Comparison of ENCODE assay signal across 18 cellular contexts in the genomic region with DNA sequence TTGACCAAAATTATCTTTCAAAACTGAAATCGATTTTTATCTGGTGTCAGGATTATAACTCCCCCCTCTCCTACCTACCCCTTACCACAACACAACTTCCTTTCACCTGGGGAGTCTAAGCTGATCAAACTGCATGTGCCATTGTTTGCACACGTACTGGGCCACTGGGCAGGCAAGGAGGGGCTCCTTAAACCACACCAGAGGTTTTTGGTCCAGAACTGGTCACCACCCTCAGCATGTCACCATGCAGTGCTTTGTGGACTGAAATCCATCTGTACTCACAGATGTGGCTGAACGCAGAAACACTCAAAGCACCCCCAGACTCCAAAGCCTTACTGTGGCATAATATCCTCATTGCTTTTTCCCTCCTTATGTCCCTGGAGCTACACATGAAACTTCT. TPM values are rescaled to one million over a fixed set of nuclear protein-coding genes. Genes with fewer than 3 reads are reported as not detected.
A peak's percentile ranks its signal among the peaks of the same experiment; 100 is the strongest.
DNase-seq lines count a peak whose midpoint lies in the region; ATAC-seq and TF ChIP-seq lines count a peak whose summit lies in the region.
"Had no signal": no experiment of that assay in that cellular context is flagged by ENCODE, and none has a peak within 500 bp of the region (broad histone marks: within the 10 kb centered on the region; RNA-seq: fewer than 3 reads in every experiment).

No MANE protein-coding gene starts in this region.

- H3K4me3 ChIP-seq in Karpas-422 (ENCODE audit: low read length) (0 out of 2 replicates have a peak overlapping the region, but pooled peaks have one; percentile 12), testis (no peak overlapping the region), PC-9 (no peak overlapping the region)
- H3K4me3 ChIP-seq: GM23338, thoracic aorta had no signal

- TF ChIP-seq CTCF in testis (IDR thresholded peaks at IDR 0.05) (no peak), PC-9 (conservative IDR thresholded peaks at IDR 0.05) (no peak)

- H3K36me3 ChIP-seq in Karpas-422 (ENCODE audit: insufficient read depth, low read length) (no peaks in the 10 kb centered on the region), testis (ENCODE audit: low read depth, missing control alignments) (no peaks in the 10 kb centered on the region), PC-9 (ENCODE audit: low read depth) (no peaks in the 10 kb centered on the region)
- H3K36me3 ChIP-seq: thoracic aorta had no signal

- no peak for ATAC-seq in activated naive CD4-positive, alpha-beta T cell treated with anti-CD3 and anti-CD28 coated beads, Interleukin-2, amount 50 U/mL, for 72 hours
- ATAC-seq in stimulated activated effector memory CD8-positive, alpha-beta T cell treated with anti-CD3 and anti-CD28 coated beads, Interleukin-12 subunit alpha, Interleukin-12 subunit beta, amount 100 ng/mL, for 72 hours, result no peak
- ATAC-seq: GM23338 had no signal

- no peaks in the 10 kb centered on the region for H3K27me3 Mint-ChIP-seq in activated naive CD4-positive, alpha-beta T cell treated with anti-CD3 and anti-CD28 coated beads for 36 hours (ENCODE audit: low read depth)
- H3K27me3 Mint-ChIP-seq: IgD-negative memory B cell had no signal

- H2AFZ ChIP-seq in Karpas-422 (ENCODE audit: low read length) (peak overlapping the region; percentile 34), PC-9 (no peak overlapping the region)
- H2AFZ ChIP-seq: GM23338 had no signal

- H3K27me3 ChIP-seq in Karpas-422 (ENCODE audit: low read length), result no peaks in the 10 kb centered on the region
- no peaks in the 10 kb centered on the region for H3K27me3 ChIP-seq in testis
- no peaks in the 10 kb centered on the region for H3K27me3 ChIP-seq in PC-9 (ENCODE audit: insufficient read depth, low read depth)

- no peak for TF ChIP-seq POLR2A in testis (IDR thresholded peaks at IDR 0.05)

- no TSS peak for BruUV-seq in PC-9 (replicated peaks; lab: Mats Ljungman, UMichigan)

- H4K20me1 ChIP-seq in Karpas-422 (ENCODE audit: insufficient read depth, low read depth, low read length) (no peaks in the 10 kb centered on the region), PC-9 (ENCODE audit: insufficient read depth) (no peaks in the 10 kb centered on the region)

- WGBS in testis, 2 donors, result 75 to 80% methylated on average over 3 of the region's 3 CpGs

- POLR2A ChIA-PET in PC-9 (lab: Charles Lee; ENCODE audit: unreplicated experiment), result interaction anchor here (0.7 kb wide), 1 partner anchor 17 kb away, joined by 3 read pairs; no protein-coding TSS in a partner anchor

- peak overlapping the region; percentile 62 for H3K27ac ChIP-seq in Karpas-422 (ENCODE audit: low read length)
- H3K27ac ChIP-seq in testis, result no peak overlapping the region
- no peak overlapping the region for H3K27ac ChIP-seq in PC-9
- H3K27ac ChIP-seq: thoracic aorta had no signal

- no peak overlapping the region for H3K4me3 Mint-ChIP-seq in activated naive CD4-positive, alpha-beta T cell treated with anti-CD3 and anti-CD28 coated beads for 36 hours
- peak overlapping the region; percentile 56 for H3K4me3 Mint-ChIP-seq in stimulated activated effector memory CD8-positive, alpha-beta T cell treated with anti-CD3 and anti-CD28 coated beads, Interleukin-12 subunit alpha, Interleukin-12 subunit beta, amount 100 ng/mL, for 72 hours
- H3K4me3 Mint-ChIP-seq: GM23338 had no signal

- no peaks in the 10 kb centered on the region for H3K9me3 Mint-ChIP-seq in activated naive CD4-positive, alpha-beta T cell treated with anti-CD3 and anti-CD28 coated beads for 36 hours
- no peaks in the 10 kb centered on the region for H3K9me3 Mint-ChIP-seq in activated naive CD4-positive, alpha-beta T cell treated with anti-CD3 and anti-CD28 coated beads, Interleukin-2, amount 50 U/mL, for 72 hours
- H3K9me3 Mint-ChIP-seq in stimulated activated effector memory CD8-positive, alpha-beta T cell treated with anti-CD3 and anti-CD28 coated beads, Interleukin-12 subunit alpha, Interleukin-12 subunit beta, amount 100 ng/mL, for 72 hours, result no peaks in the 10 kb centered on the region
- H3K9me3 Mint-ChIP-seq: GM23338, IgD-negative memory B cell had no signal

- intact Hi-C loops in activated naive CD4-positive, alpha-beta T cell treated with anti-CD3 and anti-CD28 coated beads for 36 hours (cut with micrococcal nuclease), result no loop called here
- intact Hi-C loops in testis (cut with DNase I; ENCODE audit: low total_unique reads), result no loop called here
- intact Hi-C loops in PC-9 (cut with micrococcal nuclease; ENCODE audit: unreplicated experiment), result no loop called here

- H3K4me2 ChIP-seq in Karpas-422 (ENCODE audit: low read depth, low read length, poor library complexity, severe bottlenecking) (peak overlapping the region; percentile 40), PC-9 (no peak overlapping the region)
- H3K4me2 ChIP-seq: GM23338 had no signal

- no peak for DNase-seq in activated naive CD4-positive, alpha-beta T cell treated with anti-CD3 and anti-CD28 coated beads for 36 hours
- no peak for DNase-seq in activated naive CD4-positive, alpha-beta T cell treated with Interleukin-2 at 50 U/mL for 16 hours
- no peak for DNase-seq in Karpas-422
- DNase-seq in activated naive CD4-positive, alpha-beta T cell treated with anti-CD3 and anti-CD28 coated beads, Interleukin-2, amount 50 U/mL, for 72 hours (ENCODE audit: low spot score in 2 of 2), result no peak
- no peak for DNase-seq in stimulated activated effector memory CD8-positive, alpha-beta T cell treated with anti-CD3 and anti-CD28 coated beads, Interleukin-12 subunit alpha, Interleukin-12 subunit beta, amount 100 ng/mL, for 72 hours (ENCODE audit: low spot score in 2 of 2)
- DNase-seq in testis, result no peak
- no peak for DNase-seq in PC-9
- DNase-seq in GF-D8 (lab: John Stamatoyannopoulos, UW), result no peak
- DNase-seq: cerebellar nuclear complex; COR-L47; EL; midbrain; NCI-H1930; NK-92 treated with Interleukin-12 subunit alpha and Interleukin-12 subunit beta, amount 100 ng/mL, for 24 hours; stimulated activated CD8-positive, alpha-beta memory T cell treated with anti-CD3 and anti-CD28 coated beads, Interleukin-4, amount 100 ng/mL, for 48 hours had no signal

- no peaks in the 10 kb centered on the region for H3F3A ChIP-seq in PC-9 (ENCODE audit: insufficient read depth, low read depth)

- H3K27ac Mint-ChIP-seq in activated naive CD4-positive, alpha-beta T cell treated with anti-CD3 and anti-CD28 coated beads for 36 hours, result peak overlapping the region; percentile 87
- peak overlapping the region; percentile 63 to 92 for H3K27ac Mint-ChIP-seq in activated naive CD4-positive, alpha-beta T cell treated with anti-CD3 and anti-CD28 coated beads, Interleukin-2, amount 50 U/mL, for 72 hours
- no peak overlapping the region for H3K27ac Mint-ChIP-seq in stimulated activated effector memory CD8-positive, alpha-beta T cell treated with anti-CD3 and anti-CD28 coated beads, Interleukin-12 subunit alpha, Interleukin-12 subunit beta, amount 100 ng/mL, for 72 hours
- H3K27ac Mint-ChIP-seq: GM23338 had no signal

- H3K4me1 Mint-ChIP-seq in activated naive CD4-positive, alpha-beta T cell treated with anti-CD3 and anti-CD28 coated beads for 36 hours (ENCODE audit: low read depth), result peaks cover 82% of the 10 kb centered on the region
- H3K4me1 Mint-ChIP-seq in stimulated activated effector memory CD8-positive, alpha-beta T cell treated with anti-CD3 and anti-CD28 coated beads, Interleukin-12 subunit alpha, Interleukin-12 subunit beta, amount 100 ng/mL, for 72 hours, result peaks cover 80% of the 10 kb centered on the region

- no peaks in the 10 kb centered on the region for H3K79me2 ChIP-seq in Karpas-422 (ENCODE audit: low read length)
- no peaks in the 10 kb centered on the region for H3K79me2 ChIP-seq in PC-9 (ENCODE audit: low read depth)

- no peaks in the 10 kb centered on the region for H3K9me2 ChIP-seq in Karpas-422 (replicated peaks; ENCODE audit: insufficient read depth, low read length)
- no peaks in the 10 kb centered on the region for H3K9me2 ChIP-seq in PC-9 (ENCODE audit: insufficient read depth)

- no peaks in the 10 kb centered on the region for H3K36me3 Mint-ChIP-seq in activated naive CD4-positive, alpha-beta T cell treated with anti-CD3 and anti-CD28 coated beads for 36 hours (ENCODE audit: low read depth)
- H3K36me3 Mint-ChIP-seq in activated naive CD4-positive, alpha-beta T cell treated with anti-CD3 and anti-CD28 coated beads, Interleukin-2, amount 50 U/mL, for 72 hours, result peaks cover 0 to 5% of the 10 kb centered on the region in 2 donors
- peaks cover 10% of the 10 kb centered on the region for H3K36me3 Mint-ChIP-seq in stimulated activated effector memory CD8-positive, alpha-beta T cell treated with anti-CD3 and anti-CD28 coated beads, Interleukin-12 subunit alpha, Interleukin-12 subunit beta, amount 100 ng/mL, for 72 hours
- H3K36me3 Mint-ChIP-seq: IgD-negative memory B cell had no signal

- H3K4me1 ChIP-seq in Karpas-422 (ENCODE audit: low read length) (peaks cover 59% of the 10 kb centered on the region), testis (no peaks in the 10 kb centered on the region), PC-9 (replicated peaks; ENCODE audit: insufficient read depth) (0 out of 2 replicates have a peak, but pooled peaks cover 6% of the 10 kb centered on the region)

- peak overlapping the region; percentile 8; the same call in 1 of the 2 replicates for H3K9ac ChIP-seq in Karpas-422 (ENCODE audit: low read length)

- CTCF ChIA-PET in activated naive CD4-positive, alpha-beta T cell treated with anti-CD3 and anti-CD28 coated beads for 36 hours (lab: Charles Lee), result interaction anchor here (0.6 to 4.7 kb wide), 11 partner anchors 11 to 257 kb away, joined by 3 to 31 read pairs (median 6); partner anchors contain the start of gene ARHGAP25
- CTCF ChIA-PET in PC-9 (lab: Charles Lee), result interaction anchor here (1.0 to 1.1 kb wide), 2 partner anchors 30 to 205 kb away, joined by 4 read pairs; no protein-coding TSS in a partner anchor

- H3K9me3 ChIP-seq in Karpas-422 (ENCODE audit: low read length) (no peaks in the 10 kb centered on the region), testis (no peaks in the 10 kb centered on the region), PC-9 (ENCODE audit: insufficient read depth, low read depth) (no peaks in the 10 kb centered on the region)
- H3K9me3 ChIP-seq: thoracic aorta had no signal

RNA-seq across cellular contexts. Expression of gene ARHGAP25, which starts 13.9 kb away (rescaled TPM):
- 10 to 100 TPM; 43.0 to 46.7 TPM for total RNA-seq in activated naive CD4-positive, alpha-beta T cell treated with anti-CD3 and anti-CD28 coated beads for 36 hours
- total RNA-seq in Karpas-422 (2014; rRNA removed; shearing (Covaris generic); ENCODE audit: low replicate concordance), result 172 and 213 TPM in 2 replicates
- 10 to 100 TPM; 37.7 to 43.0 TPM for total RNA-seq in activated naive CD4-positive, alpha-beta T cell treated with anti-CD3 and anti-CD28 coated beads, Interleukin-2, amount 50 U/mL, for 72 hours
- total RNA-seq in testis (1 to 10 TPM; 6.2 to 6.7 TPM), PC-9 (2021) (not detected in 2 replicates)
- polyA plus RNA-seq in testis (ENCODE audit: insufficient read depth, low read depth, low replicate concordance), result 8.2 TPM

Comparison
In these comparisons a context has a peak if more than half of its experiments do, and no peak if none do; other contexts are left out.
1. RNA of gene ARHGAP25, which starts 13.9 kb away (total RNA-seq): 172 to 213 TPM in Karpas-422, 43.0 to 46.7 TPM in activated naive CD4-positive, alpha-beta T cell treated with anti-CD3 and anti-CD28 coated beads for 36 hours and 37.7 to 43.0 TPM in activated naive CD4-positive, alpha-beta T cell treated with anti-CD3 and anti-CD28 coated beads, Interleukin-2, amount 50 U/mL, for 72 hours; 6.2 to 6.7 TPM in testis and not detected in PC-9; every median in the first group is over 4 times any median in the second.